In genomic region chr3:129658156-129658843, GRCh38 we compare ENCODE assay signal across 11 cellular contexts. TPM values are rescaled to one million over a fixed set of nuclear protein-coding genes. Genes with fewer than 3 reads are reported as not detected.
DNase-seq lines count a peak whose midpoint lies in the region; ATAC-seq lines count a peak whose summit lies in the region.
"Had no signal": no experiment of that assay in that cellular context is flagged by ENCODE, and none has a peak within 500 bp of the region (broad histone marks: within the 10 kb centered on the region; RNA-seq: fewer than 3 reads in every experiment).

No MANE protein-coding gene starts in this region.

- peaks cover 19% of the 10 kb centered on the region for H3K36me3 Mint-ChIP-seq in stimulated activated memory B cell treated with anti-CD40 and anti-IgM and Interleukin-4, amounts not matched to agents 10 μg/mL and 1 μg/mL and 100 μg/mL, for 72 hours

- no peaks in the 10 kb centered on the region for H3K36me3 ChIP-seq in SJSA1

- ATAC-seq in stimulated activated memory B cell treated with anti-CD40 and anti-IgM and Interleukin-4, amounts not matched to agents 10 μg/mL and 1 μg/mL and 100 μg/mL, for 72 hours: no peak
- no peak for ATAC-seq in HG03565 (IDR thresholded peaks at IDR 0.05; ENCODE audit: unreplicated experiment)
- no peak for ATAC-seq in HG03342 (IDR thresholded peaks at IDR 0.05; ENCODE audit: unreplicated experiment)

- no peaks in the 10 kb centered on the region for H3K27me3 ChIP-seq in SJSA1 (replicated peaks)

- DNase-seq in HT1080 (ENCODE audit: low read depth) (peak; percentile 32), SJSA1 (ENCODE audit: low read depth in 1 of 2, low spot score in 2 of 2) (no peak), LoVo (ENCODE audit: low spot score) (no peak)
- DNase-seq: activated effector memory CD4-positive, alpha-beta T cell treated with Interleukin-2 at 50 U/mL for 16 hours; hippocampal formation; MM.1S; NCI-H345 had no signal

- H3K9me3 ChIP-seq in SJSA1 (replicated peaks): no peaks in the 10 kb centered on the region
- no peaks in the 10 kb centered on the region for H3K9me3 ChIP-seq in iPS-18c (ENCODE audit: control insufficient read depth, insufficient read depth, low read length)

- H3K4me1 ChIP-seq in SJSA1 (replicated peaks): peaks cover 28% of the 10 kb centered on the region

- no peaks in the 10 kb centered on the region for H3K9me3 Mint-ChIP-seq in stimulated activated memory B cell treated with anti-CD40 and anti-IgM and Interleukin-4, amounts not matched to agents 10 μg/mL and 1 μg/mL and 100 μg/mL, for 72 hours

- H3K27me3 Mint-ChIP-seq in stimulated activated memory B cell treated with anti-CD40 and anti-IgM and Interleukin-4, amounts not matched to agents 10 μg/mL and 1 μg/mL and 100 μg/mL, for 72 hours: no peaks in the 10 kb centered on the region

- no peak overlapping the region for H3K4me3 ChIP-seq in SJSA1
- 0 out of 2 replicates have a peak overlapping the region, but pooled peaks have one; percentile 0 for H3K4me3 ChIP-seq in iPS-18c (ENCODE audit: insufficient read depth, low read depth, low read length)

- H3K27ac ChIP-seq in SJSA1: peak overlapping the region; percentile 21; the same call in 1 of the 2 replicates

- peak overlapping the region; percentile 13 for H3K27ac Mint-ChIP-seq in stimulated activated memory B cell treated with anti-CD40 and anti-IgM and Interleukin-4, amounts not matched to agents 10 μg/mL and 1 μg/mL and 100 μg/mL, for 72 hours

- peaks cover 17% of the 10 kb centered on the region for H3K4me1 Mint-ChIP-seq in stimulated activated memory B cell treated with anti-CD40 and anti-IgM and Interleukin-4, amounts not matched to agents 10 μg/mL and 1 μg/mL and 100 μg/mL, for 72 hours

- H3K4me3 Mint-ChIP-seq in stimulated activated memory B cell treated with anti-CD40 and anti-IgM and Interleukin-4, amounts not matched to agents 10 μg/mL and 1 μg/mL and 100 μg/mL, for 72 hours: no peak overlapping the region

RNA-seq across cellular contexts. Expression of gene PLXND1, which starts 51.8 kb away (rescaled TPM):
- total RNA-seq in HT1080 (2014; rRNA removed; shearing (Covaris generic)): 26.7 and 28.5 TPM in 2 replicates
- polyA plus RNA-seq in HT1080 (2015; cell fraction: cytosol; rRNA removed): 17.4 and 26.9 TPM in 2 replicates
- 41.3 and 46.6 TPM in 2 replicates for polyA plus RNA-seq in HT1080 (2015; cell fraction: nucleus; rRNA removed)
- 80.1 and 91.6 TPM in 2 replicates for total RNA-seq in SJSA1 (2014; rRNA removed; shearing (Covaris generic))
